10 cellular contexts compared by ENCODE assay signal in the genomic region with DNA sequence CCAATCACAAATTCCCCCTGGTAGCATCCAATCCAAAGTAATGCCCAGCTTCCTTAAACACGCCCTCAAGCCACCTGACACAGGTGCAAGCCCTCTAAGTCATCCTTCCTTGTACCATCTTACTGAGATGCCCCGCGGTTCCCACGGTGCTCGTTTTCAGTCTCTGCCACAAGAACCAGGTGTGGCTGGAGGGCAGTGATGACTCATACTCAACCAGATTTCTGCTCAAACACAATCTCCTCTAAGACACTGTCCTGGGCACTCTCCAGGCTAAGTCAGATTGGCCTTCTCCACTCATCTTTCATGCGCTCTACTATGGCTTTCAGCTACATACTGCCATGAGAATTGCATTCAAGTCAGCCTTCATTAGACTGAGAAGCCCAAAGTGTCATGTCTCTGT. TPM values are rescaled to one million over a fixed set of nuclear protein-coding genes. Genes with fewer than 3 reads are reported as not detected.
DNase-seq lines count a peak whose midpoint lies in the region; ATAC-seq and TF ChIP-seq lines count a peak whose summit lies in the region.
"Had no signal": no experiment of that assay in that cellular context is flagged by ENCODE, and none has a peak within 500 bp of the region (broad histone marks: within the 10 kb centered on the region; RNA-seq: fewer than 3 reads in every experiment).

No MANE protein-coding gene starts in this region.

- CTCF ChIA-PET in activated CD8-positive, alpha-beta T cell treated with anti-CD3 and anti-CD28 coated beads for 36 hours (lab: Charles Lee), result interaction anchor here (1.1 to 1.4 kb wide), 3 partner anchors 40 to 143 kb away, joined by 3 to 4 read pairs (median 4); no protein-coding TSS in a partner anchor

- peak; percentile 37 for DNase-seq in A172 (ENCODE audit: low spot score)
- peak; percentile 64 for DNase-seq in activated CD8-positive, alpha-beta T cell treated with anti-CD3 and anti-CD28 coated beads for 36 hours
- no peak for DNase-seq in GM19240 (ENCODE audit: insufficient read length, low spot score)
- DNase-seq in germinal center (ENCODE audit: low spot score), result no peak
- no peak for DNase-seq in mesendoderm
- DNase-seq in posterior cingulate gyrus, result no peak

- no peak overlapping the region for H3K23ac ChIP-seq in mesendoderm (ENCODE audit: low read length)

- no peaks in the 10 kb centered on the region for H3K9me3 Mint-ChIP-seq in activated CD8-positive, alpha-beta T cell treated with anti-CD3 and anti-CD28 coated beads for 36 hours
- H3K9me3 Mint-ChIP-seq: neural crest cell had no signal

- no peaks in the 10 kb centered on the region for H3K79me2 ChIP-seq in mesendoderm (ENCODE audit: control insufficient read depth, insufficient read depth, low read length)

- H3K4ac ChIP-seq in mesendoderm (ENCODE audit: low read depth, low read length), result no peak overlapping the region

- H3K27me3 ChIP-seq in mesendoderm (ENCODE audit: insufficient read depth, low read length, poor library complexity), result no peaks in the 10 kb centered on the region
- H3K27me3 ChIP-seq: SJSA1 had no signal

- no peaks in the 10 kb centered on the region for H3K27me3 Mint-ChIP-seq in activated CD8-positive, alpha-beta T cell treated with anti-CD3 and anti-CD28 coated beads for 36 hours

- peak overlapping the region; percentile 22 for H3K4me3 Mint-ChIP-seq in activated CD8-positive, alpha-beta T cell treated with anti-CD3 and anti-CD28 coated beads for 36 hours

- H3K4me2 ChIP-seq in mesendoderm (ENCODE audit: low read length), result no peak overlapping the region

- H2BK120ac ChIP-seq in mesendoderm (ENCODE audit: low read depth, low read length), result no peak overlapping the region

- H3K36me3 ChIP-seq in mesendoderm (ENCODE audit: control insufficient read depth, insufficient read depth, low read length), result no peaks in the 10 kb centered on the region

- no peak overlapping the region for H3K27ac ChIP-seq in mesendoderm (ENCODE audit: low read depth, low read length)
- H3K27ac ChIP-seq: SJSA1 had no signal

- no peak overlapping the region for H2BK15ac ChIP-seq in mesendoderm (replicated peaks; ENCODE audit: low read depth)

- WGBS in mesendoderm (ENCODE audit: extremely low coverage, insufficient coverage, low lambda C conversion rate), result no CpG with 5 or more reads among the region's 6 CpGs

- no peak overlapping the region for H3K27ac Mint-ChIP-seq in activated CD8-positive, alpha-beta T cell treated with anti-CD3 and anti-CD28 coated beads for 36 hours

- H4K5ac ChIP-seq in mesendoderm (ENCODE audit: low read length), result no peak overlapping the region

- H3K56ac ChIP-seq in mesendoderm (ENCODE audit: low read length), result no peak overlapping the region

- no peaks in the 10 kb centered on the region for H3K4me1 ChIP-seq in mesendoderm (ENCODE audit: control insufficient read depth, low read depth, low read length)

- no peak overlapping the region for H2AK5ac ChIP-seq in mesendoderm (ENCODE audit: low read length)

- no peak for TF ChIP-seq CTCF in activated CD8-positive, alpha-beta T cell treated with anti-CD3 and anti-CD28 coated beads for 36 hours (IDR thresholded peaks at IDR 0.05)

- POLR2A ChIA-PET in activated CD8-positive, alpha-beta T cell treated with anti-CD3 and anti-CD28 coated beads for 36 hours (lab: Charles Lee), result interaction anchor here (0.8 kb wide), 1 partner anchor 530 kb away, joined by 3 read pairs; no protein-coding TSS in a partner anchor

- H3K18ac ChIP-seq in mesendoderm (ENCODE audit: low read length), result no peak overlapping the region

- ATAC-seq in GM18867 (IDR thresholded peaks at IDR 0.05; ENCODE audit: unreplicated experiment), result peak; percentile 56
- peak; percentile 42 for ATAC-seq in HG03097 (IDR thresholded peaks at IDR 0.05; ENCODE audit: low FRiP score, unreplicated experiment)
- ATAC-seq in activated CD8-positive, alpha-beta T cell treated with anti-CD3 and anti-CD28 coated beads for 36 hours, result no peak

- peaks cover 19% of the 10 kb centered on the region for H3K36me3 Mint-ChIP-seq in activated CD8-positive, alpha-beta T cell treated with anti-CD3 and anti-CD28 coated beads for 36 hours (ENCODE audit: low read depth)

- H3K79me1 ChIP-seq in mesendoderm (ENCODE audit: low read length), result no peaks in the 10 kb centered on the region

- no peak overlapping the region for H4K8ac ChIP-seq in mesendoderm (ENCODE audit: low read depth, low read length)

- H3K4me1 Mint-ChIP-seq in activated CD8-positive, alpha-beta T cell treated with anti-CD3 and anti-CD28 coated beads for 36 hours (ENCODE audit: low read depth), result peaks cover 63% of the 10 kb centered on the region

- H3K4me3 ChIP-seq in mesendoderm (ENCODE audit: low read length), result no peak overlapping the region
- H3K4me3 ChIP-seq: SJSA1 had no signal

- no peak overlapping the region for H3K9ac ChIP-seq in mesendoderm (ENCODE audit: low read length)

- H2BK5ac ChIP-seq in mesendoderm (ENCODE audit: low read length), result no peak overlapping the region

- intact Hi-C loops in activated CD8-positive, alpha-beta T cell treated with anti-CD3 and anti-CD28 coated beads for 36 hours (cut with micrococcal nuclease), result loop anchor here (5.0 to 10.0 kb wide), 3 partner anchors 42 to 339 kb away; no protein-coding TSS in a partner anchor
- intact Hi-C loops in posterior cingulate gyrus (cut with DNase I), result no loop called here

RNA-seq across cellular contexts. Expression of gene SH3KBP1, which starts 3.5 kb away (rescaled TPM):
- total RNA-seq in A172 (2014; rRNA removed; shearing (Covaris generic)), result 48.2 and 60.9 TPM in 2 replicates
- total RNA-seq in activated CD8-positive, alpha-beta T cell treated with anti-CD3 and anti-CD28 coated beads for 36 hours, result 10 to 100 TPM; 80.9 to 86.9 TPM
- polyA plus RNA-seq in mesendoderm (2013, experiment 1 of 2), result 10.9 TPM
- 12.4 TPM for polyA plus RNA-seq in mesendoderm (2013, experiment 2 of 2)

Comparison
In these comparisons a context has a peak if more than half of its experiments do, and no peak if none do; other contexts are left out.
1. DNase-seq: peak in A172 (single experiment) and activated CD8-positive, alpha-beta T cell treated with anti-CD3 and anti-CD28 coated beads for 36 hours (single experiment); none in GM19240 (single experiment), germinal center (single experiment), mesendoderm (single experiment) and posterior cingulate gyrus (0 of 10).